11 cellular contexts compared by ENCODE assay signal in genomic region chr14:67881225-67881624, GRCh38.
A peak's percentile ranks its signal among the peaks of the same experiment; 100 is the strongest.
DNase-seq lines count a peak whose midpoint lies in the region; ATAC-seq, FAIRE-seq and TF ChIP-seq lines count a peak whose summit lies in the region.
"Had no signal": no experiment of that assay in that cellular context is flagged by ENCODE, and none has a peak within 500 bp of the region (broad histone marks: within the 10 kb centered on the region; RNA-seq: fewer than 3 reads in every experiment).

No MANE protein-coding gene starts in this region.

- intact Hi-C loops in stomach (cut with DNase I; ENCODE audit: low total_unique reads): no loop called here

- H3K36me3 ChIP-seq in stomach: no peaks in the 10 kb centered on the region

- TF ChIP-seq EP300 in stomach (IDR thresholded peaks at IDR 0.05): no peak

- peak; percentile 81 for DNase-seq in DMS79 (lab: John Stamatoyannopoulos, UW)
- DNase-seq in NCI-H2107 (lab: John Stamatoyannopoulos, UW): peak; percentile 4
- DNase-seq in stomach: no peak
- no peak for DNase-seq in HK-2 (ENCODE audit: unreplicated experiment)
- DNase-seq in superior temporal gyrus (ENCODE audit: extremely low spot score): no peak
- no peak for DNase-seq in RCC 7860 (ENCODE audit: low spot score)
- DNase-seq: activated CD4-positive, alpha-beta T cell treated with anti-CD3 and anti-CD28 coated beads, Interleukin-2, amount 50 U/mL, for 4 hours had no signal

- no peak for TF ChIP-seq CTCF in stomach (IDR thresholded peaks at IDR 0.05)

- TF ChIP-seq POLR2A in stomach (IDR thresholded peaks at IDR 0.05): no peak

- H3K9me3 ChIP-seq in stomach: no peaks in the 10 kb centered on the region

- no peak overlapping the region for H3K27ac ChIP-seq in stomach

- FAIRE-seq in RCC 7860 (lab: Jason Lieb, UNC): no peak
- FAIRE-seq: islet of Langerhans had no signal

- H3K4me1 ChIP-seq in stomach: peaks cover 0 to 24% (median 11%) of the 10 kb centered on the region in 4 donors

- 19 to 52% (median 45%) methylated on average over 2 of the region's 2 CpGs for WGBS in stomach, 5 donors

- H3K27me3 ChIP-seq in stomach: no peaks in the 10 kb centered on the region

- ATAC-seq in GM19025 (IDR thresholded peaks at IDR 0.05; ENCODE audit: low read depth, unreplicated experiment): peak; percentile 99
- ATAC-seq in HG02798 (IDR thresholded peaks at IDR 0.05; ENCODE audit: poor library complexity, unreplicated experiment): peak; percentile 97
- ATAC-seq: sciatic nerve had no signal

- H3K4me3 ChIP-seq in stomach: no peak overlapping the region

Comparison
In these comparisons a context has a peak if more than half of its experiments do, and no peak if none do; other contexts are left out.
1. DNase-seq: peak in DMS79 (single experiment) and NCI-H2107 (single experiment); none in stomach (single experiment), HK-2 (single experiment), superior temporal gyrus (single experiment) and RCC 7860 (single experiment).